Comparison of ENCODE assay signal across 9 cellular contexts in genomic region chr3:142889263-142890014, GRCh38. TPM values are rescaled to one million over a fixed set of nuclear protein-coding genes. Genes with fewer than 3 reads are reported as not detected.
DNase-seq lines count a peak whose midpoint lies in the region; ATAC-seq and TF ChIP-seq lines count a peak whose summit lies in the region.
"Had no signal": no experiment of that assay in that cellular context is flagged by ENCODE, and none has a peak within 500 bp of the region (broad histone marks: within the 10 kb centered on the region; RNA-seq: fewer than 3 reads in every experiment).

No MANE protein-coding gene starts in this region.

- DNase-seq in AG09309 (ENCODE audit: low read depth) (no peak), IMR-90 (no peak), NAMALWA (ENCODE audit: low spot score) (no peak), MV-4-11 (lab: John Stamatoyannopoulos, UW) (no peak), HPDE6-E6E7 (ENCODE audit: extremely low spot score) (no peak)
- DNase-seq in natural killer cell treated with Interleukin-12 subunit alpha and Interleukin-12 subunit beta and Interleukin-15 and Interleukin-18, amount 100 ng/mL, for 72 hours (ENCODE audit: low spot score): no peak
- DNase-seq: KG1 had no signal

- H2BK15ac ChIP-seq in IMR-90 (ENCODE audit: low read depth, low read length): no peak overlapping the region

- peaks cover 32 to 47% of the 10 kb centered on the region in 2 donors for H3K27me3 Mint-ChIP-seq in natural killer cell treated with Interleukin-12 subunit alpha and Interleukin-12 subunit beta and Interleukin-15 and Interleukin-18, amount 100 ng/mL, for 72 hours

- no peak overlapping the region for H2BK5ac ChIP-seq in IMR-90 (ENCODE audit: low read depth, low read length, poor library complexity, severe bottlenecking)

- H3K56ac ChIP-seq in IMR-90 (ENCODE audit: extremely low read depth, insufficient read depth, low read length): no peak overlapping the region

- no peaks in the 10 kb centered on the region for H3K4me1 ChIP-seq in IMR-90 (ENCODE audit: control insufficient read depth, insufficient read depth, low read length)
- H3K4me1 ChIP-seq in duodenal mucosa (ENCODE audit: control insufficient read depth in 1 of 2, insufficient read depth in 2 of 2, low read length in 2 of 2): peaks cover 0 to 8% of the 10 kb centered on the region in 2 donors

- TF ChIP-seq CTCF in AG09309 (IDR thresholded peaks at IDR 0.05; ENCODE audit: control insufficient read depth, insufficient read depth, low read depth, low read length, missing control alignments) (no peak), IMR-90 (conservative IDR thresholded peaks at IDR 0.05; ENCODE audit: low read depth, low read length) (no peak)

- H4K91ac ChIP-seq in IMR-90 (ENCODE audit: insufficient read depth, low read depth, low read length): no peak overlapping the region

- no peak overlapping the region for H3K27ac Mint-ChIP-seq in natural killer cell treated with Interleukin-12 subunit alpha and Interleukin-12 subunit beta and Interleukin-15 and Interleukin-18, amount 100 ng/mL, for 72 hours

- POLR2A ChIA-PET in IMR-90 (lab: Charles Lee; ENCODE audit: unreplicated experiment): interaction anchor here (0.7 kb wide), 1 partner anchor 14 kb away, joined by 3 read pairs; no protein-coding TSS in a partner anchor

- dilution Hi-C loops in IMR-90 (cut with HindIII; ENCODE audit: low sequenced_read_pairs, unreplicated experiment): no loop called here

- peak overlapping the region; percentile 72 for H3K4me3 ChIP-seq in AG09309 (ENCODE audit: control insufficient read depth, low read depth, low read length)
- peak overlapping the region; percentile 32; the same call in 1 of the 2 replicates for H3K4me3 ChIP-seq in IMR-90 (ENCODE audit: insufficient read depth, low read depth, low read length)
- H3K4me3 ChIP-seq in duodenal mucosa (ENCODE audit: low read depth in 1 of 2, low read length in 2 of 2): peak overlapping the region; percentile 60 to 61

- no peak overlapping the region for H3K23ac ChIP-seq in IMR-90 (ENCODE audit: low read depth, low read length)

- intact Hi-C loops in IMR-90 (cut with micrococcal nuclease): no loop called here

- H3K27ac ChIP-seq in IMR-90 (ENCODE audit: insufficient read depth, low read length) (no peak overlapping the region), duodenal mucosa (ENCODE audit: low read depth, low read length) (no peak overlapping the region)

- no peaks in the 10 kb centered on the region for H3K79me1 ChIP-seq in IMR-90 (ENCODE audit: low read depth in 1 of 2, low read length in 2 of 2)

- TF ChIP-seq POLR2A in IMR-90 (IDR thresholded peaks at IDR 0.05; ENCODE audit: low read depth, low read length): no peak

- H2BK120ac ChIP-seq in IMR-90 (ENCODE audit: low read depth, low read length): no peak overlapping the region

- H3K9me3 ChIP-seq in IMR-90 (ENCODE audit: control insufficient read depth, insufficient read depth, low read length) (no peaks in the 10 kb centered on the region), duodenal mucosa (ENCODE audit: control insufficient read depth in 1 of 2, low read length in 2 of 2) (no peaks in the 10 kb centered on the region)

- no peak overlapping the region for H4K8ac ChIP-seq in IMR-90 (ENCODE audit: low read depth in 2 of 2, low read length in 2 of 2)

- H2BK20ac ChIP-seq in IMR-90 (ENCODE audit: low read depth, low read length): no peak overlapping the region

- H3K14ac ChIP-seq in IMR-90 (replicated peaks; ENCODE audit: low read depth, low read length): no peak overlapping the region

- H3K36me3 Mint-ChIP-seq in natural killer cell treated with Interleukin-12 subunit alpha and Interleukin-12 subunit beta and Interleukin-15 and Interleukin-18, amount 100 ng/mL, for 72 hours: no peaks in the 10 kb centered on the region

- peaks cover 0 to 10% of the 10 kb centered on the region in 2 donors for H3K4me1 Mint-ChIP-seq in natural killer cell treated with Interleukin-12 subunit alpha and Interleukin-12 subunit beta and Interleukin-15 and Interleukin-18, amount 100 ng/mL, for 72 hours (ENCODE audit: low read depth in 2 of 2)

- peak overlapping the region; percentile 52 for H3K4me2 ChIP-seq in IMR-90 (ENCODE audit: low read depth, low read length)

- ATAC-seq in IMR-90 (ENCODE audit: low read depth): no peak
- no peak for ATAC-seq in natural killer cell treated with Interleukin-12 subunit alpha and Interleukin-12 subunit beta and Interleukin-15 and Interleukin-18, amount 100 ng/mL, for 72 hours
- ATAC-seq in HG02981 (IDR thresholded peaks at IDR 0.05; ENCODE audit: unreplicated experiment): no peak

- H4K5ac ChIP-seq in IMR-90 (ENCODE audit: low read depth, low read length): no peak overlapping the region

- no peak overlapping the region for H3K4ac ChIP-seq in IMR-90 (ENCODE audit: low read depth, low read length)

- in situ Hi-C loops in IMR-90 (cut with MboI; ENCODE audit: low sequenced_read_pairs): no loop called here

- WGBS in IMR-90 (ENCODE audit: extremely low coverage in 2 of 2, insufficient read length in 1 of 2), 2 experiments: no CpG with 5 or more reads among the region's 23 CpGs

- peak overlapping the region; percentile 85 for H2AFZ ChIP-seq in IMR-90 (replicated peaks; ENCODE audit: low read length, poor library complexity)

- BruUV-seq in IMR-90 (replicated peaks; lab: Mats Ljungman, UMichigan): no TSS peak

- H4K20me1 ChIP-seq in IMR-90 (ENCODE audit: insufficient read depth, low read length): no peaks in the 10 kb centered on the region

- TF ChIP-seq RAD21 in IMR-90 (IDR thresholded peaks at IDR 0.05; ENCODE audit: low read length): no peak

- H3K9me3 Mint-ChIP-seq in natural killer cell treated with Interleukin-12 subunit alpha and Interleukin-12 subunit beta and Interleukin-15 and Interleukin-18, amount 100 ng/mL, for 72 hours: no peaks in the 10 kb centered on the region

- H2AK5ac ChIP-seq in IMR-90 (ENCODE audit: low read depth, low read length): no peak overlapping the region

- CTCF ChIA-PET in IMR-90 (lab: Yijun Ruan, JAX): no interaction called here

- H3K9me1 ChIP-seq in IMR-90 (ENCODE audit: insufficient read depth, low read length): no peaks in the 10 kb centered on the region; the same call in 1 of the 2 replicates

- H3K4me3 Mint-ChIP-seq in natural killer cell treated with Interleukin-12 subunit alpha and Interleukin-12 subunit beta and Interleukin-15 and Interleukin-18, amount 100 ng/mL, for 72 hours: peak overlapping the region; percentile 52

- no peak overlapping the region for H3K9ac ChIP-seq in IMR-90 (ENCODE audit: low read depth, low read length)
- H3K9ac ChIP-seq in duodenal mucosa (ENCODE audit: low read depth in 1 of 2, low read length in 2 of 2): no peak overlapping the region

- H3K27me3 ChIP-seq in IMR-90 (ENCODE audit: control insufficient read depth, insufficient read depth, low read length) (peaks cover 26% of the 10 kb centered on the region), duodenal mucosa (ENCODE audit: control insufficient read depth in 1 of 2, insufficient read depth in 2 of 2, low read length in 2 of 2) (peaks cover 34 to 36% of the 10 kb centered on the region in 2 donors)

- H3K36me3 ChIP-seq in IMR-90 (ENCODE audit: control insufficient read depth, insufficient read depth, low read length): no peaks in the 10 kb centered on the region
- H3K36me3 ChIP-seq in duodenal mucosa (ENCODE audit: control insufficient read depth in 1 of 2, insufficient read depth in 2 of 2, low read length in 2 of 2): no peaks in the 10 kb centered on the region

- no peak overlapping the region for H2AK9ac ChIP-seq in IMR-90 (replicated peaks; ENCODE audit: low read depth, low read length, poor library complexity)

- no peak overlapping the region for H3K18ac ChIP-seq in IMR-90 (ENCODE audit: low read depth, low read length)

TF ChIP-seq in IMR-90, 13 proteins besides CTCF, POLR2A, EP300 and RAD21:
- TF ChIP-seq FOS (IDR thresholded peaks at IDR 0.05; ENCODE audit: low read depth, low read length) (no peak), SMC3 (IDR thresholded peaks at IDR 0.05; ENCODE audit: low read depth, low read length) (no peak), CHD1 (IDR thresholded peaks at IDR 0.05; ENCODE audit: low read depth, low read length) (no peak), ELK1 (IDR thresholded peaks at IDR 0.05; ENCODE audit: borderline replicate concordance, low read depth, low read length) (no peak), RCOR1 (IDR thresholded peaks at IDR 0.05; ENCODE audit: insufficient replicate concordance, low read length) (no peak), MXI1 (IDR thresholded peaks at IDR 0.05; ENCODE audit: borderline replicate concordance, low read depth, low read length) (no peak), RFX5 (IDR thresholded peaks at IDR 0.05; ENCODE audit: low read depth, low read length) (no peak)

RNA-seq across cellular contexts. Expression of gene PCOLCE2, which starts 0.6 kb away (rescaled TPM):
- 0.54 and 0.56 TPM in 2 replicates for total RNA-seq in IMR-90 (2012; rRNA removed)
- 0.50 and 0.67 TPM in 2 replicates for polyA plus RNA-seq in IMR-90 (2012; rRNA removed)
- 0.48 and 0.53 TPM in 2 replicates for polyA plus RNA-seq in IMR-90 (2012; cell fraction: cytosol; rRNA removed)
- polyA plus RNA-seq in IMR-90 (2012; cell fraction: nucleus; rRNA removed; ENCODE audit: low replicate concordance): 0.17 and 0.54 TPM in 2 replicates
- total RNA-seq in natural killer cell treated with Interleukin-12 subunit alpha and Interleukin-12 subunit beta and Interleukin-15 and Interleukin-18, amount 100 ng/mL, for 72 hours: not detected
